Comparison of ENCODE assay signal across 6 cellular contexts in genomic region chr18:23043803-23044376, GRCh38.
"Had no signal": no experiment of that assay in that cellular context is flagged by ENCODE, and none has a peak within 500 bp of the region (broad histone marks: within the 10 kb centered on the region; RNA-seq: fewer than 3 reads in every experiment).

No MANE protein-coding gene starts in this region.

- H3K27ac Mint-ChIP-seq: IgD-negative memory B cell had no signal

- H3K27ac ChIP-seq: HL-60 had no signal

- DNase-seq: IMR-90, KBM-7, KG1 had no signal

- FAIRE-seq: HTR-8/SVneo had no signal

- H3K9me3 Mint-ChIP-seq: IgD-negative memory B cell had no signal

- H3K4me3 Mint-ChIP-seq: IgD-negative memory B cell had no signal

- H3K4me1 Mint-ChIP-seq: IgD-negative memory B cell had no signal
